ENCODE assay signal across 1 cellular context in the genomic region with DNA sequence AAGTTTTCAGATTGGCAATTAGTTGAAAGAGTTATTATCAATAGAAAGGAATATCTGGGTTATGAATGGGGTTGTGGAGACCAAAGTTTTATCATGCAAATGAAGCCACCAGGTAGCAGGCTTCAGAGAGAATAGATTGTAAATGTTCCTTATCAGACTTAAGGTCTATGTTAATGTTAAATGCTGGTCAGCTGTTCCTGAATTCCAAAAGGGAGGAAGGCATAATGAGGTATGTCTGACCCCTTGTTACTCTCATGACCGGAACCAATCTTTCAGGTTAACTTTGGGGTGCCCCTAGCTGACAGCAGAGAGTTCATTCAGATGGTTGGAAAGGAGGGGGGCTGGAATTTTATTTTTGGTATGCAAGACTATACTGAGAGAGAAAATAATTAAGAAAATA.
TF ChIP-seq lines count a peak whose summit lies in the region.

No MANE protein-coding gene starts in this region.

TF ChIP-seq in GM23338, 12 proteins besides CTCF, POLR2A, EP300 and RAD21 (continued from another document):
- TF ChIP-seq, protein P1, sequence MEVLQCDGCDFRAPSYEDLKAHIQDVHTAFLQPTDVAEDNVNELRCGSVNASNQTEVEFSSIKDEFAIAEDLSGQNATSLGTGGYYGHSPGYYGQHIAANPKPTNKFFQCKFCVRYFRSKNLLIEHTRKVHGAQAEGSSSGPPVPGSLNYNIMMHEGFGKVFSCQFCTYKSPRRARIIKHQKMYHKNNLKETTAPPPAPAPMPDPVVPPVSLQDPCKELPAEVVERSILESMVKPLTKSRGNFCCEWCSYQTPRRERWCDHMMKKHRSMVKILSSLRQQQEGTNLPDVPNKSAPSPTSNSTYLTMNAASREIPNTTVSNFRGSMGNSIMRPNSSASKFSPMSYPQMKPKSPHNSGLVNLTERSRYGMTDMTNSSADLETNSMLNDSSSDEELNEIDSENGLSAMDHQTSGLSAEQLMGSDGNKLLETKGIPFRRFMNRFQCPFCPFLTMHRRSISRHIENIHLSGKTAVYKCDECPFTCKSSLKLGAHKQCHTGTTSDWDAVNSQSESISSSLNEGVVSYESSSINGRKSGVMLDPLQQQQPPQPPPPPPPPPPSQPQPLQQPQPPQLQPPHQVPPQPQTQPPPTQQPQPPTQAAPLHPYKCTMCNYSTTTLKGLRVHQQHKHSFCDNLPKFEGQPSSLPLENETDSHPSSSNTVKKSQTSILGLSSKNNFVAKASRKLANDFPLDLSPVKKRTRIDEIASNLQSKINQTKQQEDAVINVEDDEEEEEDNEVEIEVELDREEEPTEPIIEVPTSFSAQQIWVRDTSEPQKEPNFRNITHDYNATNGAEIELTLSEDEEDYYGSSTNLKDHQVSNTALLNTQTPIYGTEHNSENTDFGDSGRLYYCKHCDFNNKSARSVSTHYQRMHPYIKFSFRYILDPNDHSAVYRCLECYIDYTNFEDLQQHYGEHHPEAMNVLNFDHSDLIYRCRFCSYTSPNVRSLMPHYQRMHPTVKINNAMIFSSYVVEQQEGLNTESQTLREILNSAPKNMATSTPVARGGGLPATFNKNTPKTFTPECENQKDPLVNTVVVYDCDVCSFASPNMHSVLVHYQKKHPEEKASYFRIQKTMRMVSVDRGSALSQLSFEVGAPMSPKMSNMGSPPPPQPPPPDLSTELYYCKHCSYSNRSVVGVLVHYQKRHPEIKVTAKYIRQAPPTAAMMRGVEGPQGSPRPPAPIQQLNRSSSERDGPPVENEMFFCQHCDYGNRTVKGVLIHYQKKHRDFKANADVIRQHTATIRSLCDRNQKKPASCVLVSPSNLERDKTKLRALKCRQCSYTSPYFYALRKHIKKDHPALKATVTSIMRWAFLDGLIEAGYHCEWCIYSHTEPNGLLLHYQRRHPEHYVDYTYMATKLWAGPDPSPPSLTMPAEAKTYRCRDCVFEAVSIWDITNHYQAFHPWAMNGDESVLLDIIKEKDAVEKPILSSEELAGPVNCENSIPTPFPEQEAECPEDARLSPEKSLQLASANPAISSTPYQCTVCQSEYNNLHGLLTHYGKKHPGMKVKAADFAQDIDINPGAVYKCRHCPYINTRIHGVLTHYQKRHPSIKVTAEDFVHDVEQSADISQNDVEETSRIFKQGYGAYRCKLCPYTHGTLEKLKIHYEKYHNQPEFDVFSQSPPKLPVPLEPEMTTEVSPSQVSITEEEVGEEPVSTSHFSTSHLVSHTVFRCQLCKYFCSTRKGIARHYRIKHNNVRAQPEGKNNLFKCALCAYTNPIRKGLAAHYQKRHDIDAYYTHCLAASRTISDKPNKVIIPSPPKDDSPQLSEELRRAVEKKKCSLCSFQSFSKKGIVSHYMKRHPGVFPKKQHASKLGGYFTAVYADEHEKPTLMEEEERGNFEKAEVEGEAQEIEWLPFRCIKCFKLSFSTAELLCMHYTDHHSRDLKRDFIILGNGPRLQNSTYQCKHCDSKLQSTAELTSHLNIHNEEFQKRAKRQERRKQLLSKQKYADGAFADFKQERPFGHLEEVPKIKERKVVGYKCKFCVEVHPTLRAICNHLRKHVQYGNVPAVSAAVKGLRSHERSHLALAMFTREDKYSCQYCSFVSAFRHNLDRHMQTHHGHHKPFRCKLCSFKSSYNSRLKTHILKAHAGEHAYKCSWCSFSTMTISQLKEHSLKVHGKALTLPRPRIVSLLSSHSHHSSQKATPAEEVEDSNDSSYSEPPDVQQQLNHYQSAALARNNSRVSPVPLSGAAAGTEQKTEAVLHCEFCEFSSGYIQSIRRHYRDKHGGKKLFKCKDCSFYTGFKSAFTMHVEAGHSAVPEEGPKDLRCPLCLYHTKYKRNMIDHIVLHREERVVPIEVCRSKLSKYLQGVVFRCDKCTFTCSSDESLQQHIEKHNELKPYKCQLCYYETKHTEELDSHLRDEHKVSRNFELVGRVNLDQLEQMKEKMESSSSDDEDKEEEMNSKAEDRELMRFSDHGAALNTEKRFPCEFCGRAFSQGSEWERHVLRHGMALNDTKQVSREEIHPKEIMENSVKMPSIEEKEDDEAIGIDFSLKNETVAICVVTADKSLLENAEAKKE (CRISPR knock-in tag; IDR thresholded peaks at IDR 0.05), result peak; percentile 2; the same call in 1 of the 2 replicates
TF ChIP-seq in GM23338: peak in this region for 2.
